ENCODE assay signal across 20 cellular contexts in genomic region chr16:53478965-53479364, GRCh38.
"Had no signal": no experiment of that assay in that cellular context is flagged by ENCODE, and none has a peak within 500 bp of the region (broad histone marks: within the 10 kb centered on the region; RNA-seq: fewer than 3 reads in every experiment).

No MANE protein-coding gene starts in this region.

- H3K27ac ChIP-seq: coronary artery, hepatocyte, left ventricle myocardium inferior, psoas muscle had no signal

- DNase-seq: effector CD4-positive, alpha-beta T cell; endodermal cell; erythroblast; foreskin melanocyte; head of caudate nucleus; kidney; left cardiac atrium; left ventricle myocardium inferior; mesenchymal stem cell; midbrain; nephron progenitor cell; psoas muscle; retina; spleen; stimulated activated CD4-positive, alpha-beta T cell treated with anti-CD3 and anti-CD28 coated beads, Interleukin-2, amount 100 ng/mL, for 24 hours; stimulated activated CD4-positive, alpha-beta T cell treated with anti-CD3 and anti-CD28 coated beads, Interleukin-4, amount 100 ng/mL, for 4 hours; stimulated activated naive CD4-positive, alpha-beta T cell treated with Interleukin-2 at 50 U/mL for 16 hours had no signal

- H3K4me1 Mint-ChIP-seq: endodermal cell, nephron progenitor cell had no signal

- H3K27me3 ChIP-seq: hepatocyte, spleen had no signal

- H3K4me3 Mint-ChIP-seq: endodermal cell, nephron progenitor cell had no signal

- ATAC-seq: left cardiac atrium, psoas muscle, sciatic nerve had no signal

- H3K9me3 ChIP-seq: left ventricle myocardium inferior, psoas muscle, spleen had no signal

- H3K27ac Mint-ChIP-seq: endodermal cell, nephron progenitor cell had no signal

- H3K9me3 Mint-ChIP-seq: endodermal cell, nephron progenitor cell had no signal
